Comparison of ENCODE assay signal across 9 cellular contexts in genomic region chr19:18204394-18205179, GRCh38. TPM values are rescaled to one million over a fixed set of nuclear protein-coding genes. Genes with fewer than 3 reads are reported as not detected.
DNase-seq lines count a peak whose midpoint lies in the region; ATAC-seq and TF ChIP-seq lines count a peak whose summit lies in the region.
"Had no signal": no experiment of that assay in that cellular context is flagged by ENCODE, and none has a peak within 500 bp of the region (broad histone marks: within the 10 kb centered on the region; RNA-seq: fewer than 3 reads in every experiment).

No MANE protein-coding gene starts in this region.

- TF ChIP-seq CTCF in CD14-positive monocyte (IDR thresholded peaks at IDR 0.05): no peak
- no peak for TF ChIP-seq CTCF in testis (IDR thresholded peaks at IDR 0.05)

- peaks cover 10% of the 10 kb centered on the region for H3K4me1 ChIP-seq in testis

- WGBS in testis, 2 donors: 0 to 1% methylated on average over 20 to 22 of the region's 22 CpGs

- peak overlapping the region; percentile 52 to 66 for H3K4me3 ChIP-seq in testis

- H3K9me3 Mint-ChIP-seq in CD14-positive monocyte: no peaks in the 10 kb centered on the region

- H3K36me3 Mint-ChIP-seq in CD14-positive monocyte: peaks cover 20 to 23% of the 10 kb centered on the region in 2 donors

- ATAC-seq in GM19043 (IDR thresholded peaks at IDR 0.05; ENCODE audit: low read depth, unreplicated experiment) (peak; percentile 1), HG03378 (IDR thresholded peaks at IDR 0.05; ENCODE audit: unreplicated experiment) (peak; percentile 15), HG03460 (IDR thresholded peaks at IDR 0.05; ENCODE audit: unreplicated experiment) (no peak)

- DNase-seq in CD14-positive monocyte (ENCODE audit: low spot score) (peak; percentile 63), T follicular helper cell (ENCODE audit: low read depth) (peak; percentile 16), medulla oblongata (ENCODE audit: extremely low spot score) (peak; percentile 85), testis (no peak)

- peak overlapping the region; percentile 84 to 94 for H3K4me3 Mint-ChIP-seq in CD14-positive monocyte

- peak overlapping the region; percentile 94 to 98 (median 97) for H3K27ac Mint-ChIP-seq in CD14-positive monocyte

- no peaks in the 10 kb centered on the region for H3K36me3 ChIP-seq in testis (ENCODE audit: low read depth, missing control alignments)

- TF ChIP-seq POLR2A in testis (IDR thresholded peaks at IDR 0.05): peak; percentile 50

- no peaks in the 10 kb centered on the region for H3K9me3 ChIP-seq in testis

- peaks cover 24% of the 10 kb centered on the region for H3K4me1 Mint-ChIP-seq in CD14-positive monocyte

- H3K27me3 ChIP-seq in testis: no peaks in the 10 kb centered on the region

- peak overlapping the region; percentile 98 for H3K27ac ChIP-seq in cingulate gyrus (ENCODE audit: low read depth, low read length)
- H3K27ac ChIP-seq in testis: peak overlapping the region; percentile 97 to 98

- peaks cover 20 to 33% (median 27%) of the 10 kb centered on the region in 3 donors for H3K27me3 Mint-ChIP-seq in CD14-positive monocyte (ENCODE audit: low read depth in 3 of 3)

- intact Hi-C loops in CD14-positive monocyte (cut with micrococcal nuclease) (loop anchor here (5.0 to 10.0 kb wide), 3 partner anchors 50 to 210 kb away; partner anchors contain the start of genes PIK3R2 (in 1 of the 2) and SSBP4 (in 1 of the 2)), testis (cut with DNase I; ENCODE audit: low total_unique reads) (no loop called here)

RNA-seq across cellular contexts. Expression of gene RAB3A, which starts 0.7 kb away (rescaled TPM):
- polyA plus RNA-seq in CD14-positive monocyte: under 1 TPM; 0.55 to 0.56 TPM
- 1 to 10 TPM; 2.8 to 4.6 TPM for total RNA-seq in testis
- polyA plus RNA-seq in testis (ENCODE audit: insufficient read depth, low read depth, low replicate concordance): 6.3 TPM

RNA-seq across cellular contexts. Expression of gene MPV17L2, which starts 11.6 kb away (rescaled TPM):
- 10 to 100 TPM; 14.3 to 15.0 TPM for polyA plus RNA-seq in CD14-positive monocyte
- total RNA-seq in testis: 10 to 100 TPM; 15.2 to 15.8 TPM
- polyA plus RNA-seq in testis (ENCODE audit: insufficient read depth, low read depth, low replicate concordance): 11.2 TPM

RNA-seq across cellular contexts. Expression of gene PDE4C, which starts 21.7 kb away (rescaled TPM):
- not detected for polyA plus RNA-seq in CD14-positive monocyte
- total RNA-seq in testis: 10 to 100 TPM in 1 of 2 donors, 1 to 10 TPM in 1; 7.1 to 19.5 TPM
- 5.7 TPM for polyA plus RNA-seq in testis (ENCODE audit: insufficient read depth, low read depth, low replicate concordance)
- total RNA-seq: T-helper 1 cell treated with Interleukin-12 subunit alpha and Interleukin-12 subunit beta and Interleukin-4 antibody, amounts not matched to agents 30 ng/mL and 1 ng/mL, for 36 hours had no signal

RNA-seq across cellular contexts. Expression of gene IFI30, which starts 31.0 kb away (rescaled TPM):
- polyA plus RNA-seq in CD14-positive monocyte: 1,000 to 10,000 TPM; 4,550 to 6,022 TPM
- total RNA-seq in testis: 1 to 10 TPM; 3.2 to 7.4 TPM
- polyA plus RNA-seq in testis (ENCODE audit: insufficient read depth, low read depth, low replicate concordance): 47.6 TPM

RNA-seq across cellular contexts. Expression of gene PIK3R2, which starts 51.6 kb away (rescaled TPM):
- polyA plus RNA-seq in CD14-positive monocyte (1 to 10 TPM in 1 of 2 donors, under 1 TPM in 1; 0.99 to 2.0 TPM), testis (ENCODE audit: insufficient read depth, low read depth, low replicate concordance) (21.0 TPM)
- total RNA-seq in testis: 10 to 100 TPM; 87.6 to 94.3 TPM
